1 cellular context compared by ENCODE assay signal in genomic region chr19:8389891-8390616, GRCh38.
TF ChIP-seq lines count a peak whose summit lies in the region.

Gene RAB11B (plus strand): TSS chr19:8390360. CDS start chr19:8390417, 57 bp downstream.

TF ChIP-seq in HepG2, 621 proteins besides CTCF, POLR2A, EP300 and RAD21 (continued from another document and continues in another):
- TF ChIP-seq, protein P1, sequence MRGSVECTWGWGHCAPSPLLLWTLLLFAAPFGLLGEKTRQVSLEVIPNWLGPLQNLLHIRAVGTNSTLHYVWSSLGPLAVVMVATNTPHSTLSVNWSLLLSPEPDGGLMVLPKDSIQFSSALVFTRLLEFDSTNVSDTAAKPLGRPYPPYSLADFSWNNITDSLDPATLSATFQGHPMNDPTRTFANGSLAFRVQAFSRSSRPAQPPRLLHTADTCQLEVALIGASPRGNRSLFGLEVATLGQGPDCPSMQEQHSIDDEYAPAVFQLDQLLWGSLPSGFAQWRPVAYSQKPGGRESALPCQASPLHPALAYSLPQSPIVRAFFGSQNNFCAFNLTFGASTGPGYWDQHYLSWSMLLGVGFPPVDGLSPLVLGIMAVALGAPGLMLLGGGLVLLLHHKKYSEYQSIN (CRISPR knock-in tag; IDR thresholded peaks at IDR 0.05; ENCODE audit: borderline replicate concordance) = no peak
- TF ChIP-seq CCDC6 (CRISPR knock-in tag; IDR thresholded peaks at IDR 0.05) (no peak), ARID4A (CRISPR knock-in tag; IDR thresholded peaks at IDR 0.05; ENCODE audit: borderline replicate concordance) (peak; percentile 41; the same call in 1 of the 2 replicates), ELF3 (CRISPR knock-in tag; IDR thresholded peaks at IDR 0.05) (peak; percentile 14; the same call in 1 of the 2 replicates), MEIS2 (CRISPR knock-in tag; IDR thresholded peaks at IDR 0.05) (peak; percentile 47; the same call in 1 of the 2 replicates), SOX6 (IDR thresholded peaks at IDR 0.05) (no peak), SOX6 (CRISPR knock-in tag; IDR thresholded peaks at IDR 0.05) (peak; percentile 42), FOSL2 (CRISPR knock-in tag; IDR thresholded peaks at IDR 0.05) (peak; percentile 57; the same call in 1 of the 2 replicates), KDM5A (IDR thresholded peaks at IDR 0.05; ENCODE audit: borderline replicate concordance, low read length) (peak; percentile 40; the same call in 1 of the 2 replicates), HMGXB4 (CRISPR knock-in tag; IDR thresholded peaks at IDR 0.05; ENCODE audit: borderline replicate concordance in 1 of 2, low read depth in 1 of 2) (0 out of 4 replicates have a peak, but pooled peaks of 1 of the 2 experiments have one; percentile 6), ZNF503 (CRISPR knock-in tag; IDR thresholded peaks at IDR 0.05) (0 out of 2 replicates have a peak, but pooled peaks have one; percentile 39), ARHGAP35 (CRISPR knock-in tag; IDR thresholded peaks at IDR 0.05; ENCODE audit: borderline replicate concordance) (no peak), TRIM22 (IDR thresholded peaks at IDR 0.05) (no peak), ZBTB3 (CRISPR knock-in tag; IDR thresholded peaks at IDR 0.05; ENCODE audit: borderline replicate concordance, low read depth) (no peak), ZNF777 (CRISPR knock-in tag; IDR thresholded peaks at IDR 0.05) (peak; percentile 34; the same call in 1 of the 2 replicates), NR2F2 (IDR thresholded peaks at IDR 0.05; ENCODE audit: borderline replicate concordance, low read depth) (0 out of 2 replicates have a peak, but pooled peaks have one; percentile 23), TEAD3 (CRISPR knock-in tag; optimal IDR thresholded peaks at IDR 0.05; ENCODE audit: borderline replicate concordance) (peak; percentile 93), RCOR2 (CRISPR knock-in tag; IDR thresholded peaks at IDR 0.05) (0 out of 2 replicates have a peak, but pooled peaks have one; percentile 31), ZMYM4 (CRISPR knock-in tag; IDR thresholded peaks at IDR 0.05) (no peak), ZNF335 (CRISPR knock-in tag; IDR thresholded peaks at IDR 0.05) (peak; percentile 57; the same call in 1 of the 2 replicates), ZNF672 (CRISPR knock-in tag; IDR thresholded peaks at IDR 0.05) (no peak), FOXO4 (CRISPR knock-in tag; conservative IDR thresholded peaks at IDR 0.05) (no peak), HHEX (CRISPR knock-in tag; IDR thresholded peaks at IDR 0.05) (no peak)
- TF ChIP-seq, protein P2, sequence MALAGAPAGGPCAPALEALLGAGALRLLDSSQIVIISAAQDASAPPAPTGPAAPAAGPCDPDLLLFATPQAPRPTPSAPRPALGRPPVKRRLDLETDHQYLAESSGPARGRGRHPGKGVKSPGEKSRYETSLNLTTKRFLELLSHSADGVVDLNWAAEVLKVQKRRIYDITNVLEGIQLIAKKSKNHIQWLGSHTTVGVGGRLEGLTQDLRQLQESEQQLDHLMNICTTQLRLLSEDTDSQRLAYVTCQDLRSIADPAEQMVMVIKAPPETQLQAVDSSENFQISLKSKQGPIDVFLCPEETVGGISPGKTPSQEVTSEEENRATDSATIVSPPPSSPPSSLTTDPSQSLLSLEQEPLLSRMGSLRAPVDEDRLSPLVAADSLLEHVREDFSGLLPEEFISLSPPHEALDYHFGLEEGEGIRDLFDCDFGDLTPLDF (CRISPR knock-in tag; IDR thresholded peaks at IDR 0.05) = 0 out of 2 replicates have a peak, but pooled peaks have one; percentile 29
- TF ChIP-seq, protein P3, sequence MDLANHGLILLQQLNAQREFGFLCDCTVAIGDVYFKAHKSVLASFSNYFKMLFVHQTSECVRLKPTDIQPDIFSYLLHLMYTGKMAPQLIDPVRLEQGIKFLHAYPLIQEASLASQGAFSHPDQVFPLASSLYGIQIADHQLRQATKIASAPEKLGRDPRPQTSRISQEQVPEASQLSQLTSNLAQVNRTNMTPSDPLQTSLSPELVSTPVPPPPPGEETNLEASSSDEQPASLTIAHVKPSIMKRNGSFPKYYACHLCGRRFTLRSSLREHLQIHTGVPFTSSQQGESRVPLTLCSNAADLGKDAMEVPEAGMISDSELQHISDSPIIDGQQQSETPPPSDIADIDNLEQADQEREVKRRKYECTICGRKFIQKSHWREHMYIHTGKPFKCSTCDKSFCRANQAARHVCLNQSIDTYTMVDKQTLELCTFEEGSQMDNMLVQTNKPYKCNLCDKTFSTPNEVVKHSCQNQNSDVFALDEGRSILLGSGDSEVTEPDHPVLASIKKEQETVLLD (CRISPR knock-in tag; IDR thresholded peaks at IDR 0.05; ENCODE audit: low read depth) = no peak
- TF ChIP-seq, protein P4, sequence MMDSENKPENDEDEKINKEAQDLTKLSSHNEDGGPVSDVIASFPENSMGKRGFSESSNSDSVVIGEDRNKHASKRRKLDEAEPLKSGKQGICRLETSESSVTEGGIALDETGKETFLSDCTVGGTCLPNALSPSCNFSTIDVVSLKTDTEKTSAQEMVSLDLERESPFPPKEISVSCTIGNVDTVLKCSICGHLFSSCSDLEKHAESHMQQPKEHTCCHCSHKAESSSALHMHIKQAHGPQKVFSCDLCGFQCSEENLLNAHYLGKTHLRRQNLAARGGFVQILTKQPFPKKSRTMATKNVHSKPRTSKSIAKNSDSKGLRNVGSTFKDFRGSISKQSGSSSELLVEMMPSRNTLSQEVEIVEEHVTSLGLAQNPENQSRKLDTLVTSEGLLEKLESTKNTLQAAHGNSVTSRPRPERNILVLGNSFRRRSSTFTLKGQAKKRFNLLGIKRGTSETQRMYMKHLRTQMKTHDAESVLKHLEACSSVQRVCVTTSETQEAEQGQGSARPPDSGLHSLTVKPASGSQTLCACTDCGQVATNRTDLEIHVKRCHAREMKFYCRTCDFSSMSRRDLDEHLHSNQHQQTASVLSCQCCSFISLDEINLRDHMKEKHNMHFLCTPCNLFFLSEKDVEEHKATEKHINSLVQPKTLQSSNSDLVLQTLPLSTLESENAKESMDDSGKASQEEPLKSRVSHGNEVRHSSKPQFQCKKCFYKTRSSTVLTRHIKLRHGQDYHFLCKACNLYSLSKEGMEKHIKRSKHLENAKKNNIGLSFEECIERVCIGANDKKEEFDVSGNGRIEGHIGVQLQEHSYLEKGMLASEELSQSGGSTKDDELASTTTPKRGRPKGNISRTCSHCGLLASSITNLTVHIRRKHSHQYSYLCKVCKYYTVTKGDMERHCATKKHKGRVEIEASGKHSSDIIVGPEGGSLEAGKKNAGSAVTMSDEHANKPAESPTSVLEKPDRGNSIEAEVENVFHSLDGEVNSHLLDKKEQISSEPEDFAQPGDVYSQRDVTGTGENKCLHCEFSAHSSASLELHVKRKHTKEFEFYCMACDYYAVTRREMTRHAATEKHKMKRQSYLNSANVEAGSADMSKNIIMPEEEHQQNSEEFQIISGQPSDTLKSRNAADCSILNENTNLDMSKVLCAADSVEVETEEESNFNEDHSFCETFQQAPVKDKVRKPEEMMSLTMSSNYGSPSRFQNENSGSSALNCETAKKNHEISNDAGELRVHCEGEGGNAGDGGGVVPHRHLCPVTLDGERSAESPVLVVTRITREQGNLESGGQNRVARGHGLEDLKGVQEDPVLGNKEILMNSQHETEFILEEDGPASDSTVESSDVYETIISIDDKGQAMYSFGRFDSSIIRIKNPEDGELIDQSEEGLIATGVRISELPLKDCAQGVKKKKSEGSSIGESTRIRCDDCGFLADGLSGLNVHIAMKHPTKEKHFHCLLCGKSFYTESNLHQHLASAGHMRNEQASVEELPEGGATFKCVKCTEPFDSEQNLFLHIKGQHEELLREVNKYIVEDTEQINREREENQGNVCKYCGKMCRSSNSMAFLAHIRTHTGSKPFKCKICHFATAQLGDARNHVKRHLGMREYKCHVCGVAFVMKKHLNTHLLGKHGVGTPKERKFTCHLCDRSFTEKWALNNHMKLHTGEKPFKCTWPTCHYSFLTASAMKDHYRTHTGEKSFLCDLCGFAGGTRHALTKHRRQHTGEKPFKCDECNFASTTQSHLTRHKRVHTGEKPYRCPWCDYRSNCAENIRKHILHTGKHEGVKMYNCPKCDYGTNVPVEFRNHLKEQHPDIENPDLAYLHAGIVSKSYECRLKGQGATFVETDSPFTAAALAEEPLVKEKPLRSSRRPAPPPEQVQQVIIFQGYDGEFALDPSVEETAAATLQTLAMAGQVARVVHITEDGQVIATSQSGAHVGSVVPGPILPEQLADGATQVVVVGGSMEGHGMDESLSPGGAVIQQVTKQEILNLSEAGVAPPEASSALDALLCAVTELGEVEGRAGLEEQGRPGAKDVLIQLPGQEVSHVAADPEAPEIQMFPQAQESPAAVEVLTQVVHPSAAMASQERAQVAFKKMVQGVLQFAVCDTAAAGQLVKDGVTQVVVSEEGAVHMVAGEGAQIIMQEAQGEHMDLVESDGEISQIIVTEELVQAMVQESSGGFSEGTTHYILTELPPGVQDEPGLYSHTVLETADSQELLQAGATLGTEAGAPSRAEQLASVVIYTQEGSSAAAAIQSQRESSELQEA (CRISPR knock-in tag; IDR thresholded peaks at IDR 0.05; ENCODE audit: not compliant biosample characterization) = no peak
